ENCODE assay signal across 18 cellular contexts in the genomic region with DNA sequence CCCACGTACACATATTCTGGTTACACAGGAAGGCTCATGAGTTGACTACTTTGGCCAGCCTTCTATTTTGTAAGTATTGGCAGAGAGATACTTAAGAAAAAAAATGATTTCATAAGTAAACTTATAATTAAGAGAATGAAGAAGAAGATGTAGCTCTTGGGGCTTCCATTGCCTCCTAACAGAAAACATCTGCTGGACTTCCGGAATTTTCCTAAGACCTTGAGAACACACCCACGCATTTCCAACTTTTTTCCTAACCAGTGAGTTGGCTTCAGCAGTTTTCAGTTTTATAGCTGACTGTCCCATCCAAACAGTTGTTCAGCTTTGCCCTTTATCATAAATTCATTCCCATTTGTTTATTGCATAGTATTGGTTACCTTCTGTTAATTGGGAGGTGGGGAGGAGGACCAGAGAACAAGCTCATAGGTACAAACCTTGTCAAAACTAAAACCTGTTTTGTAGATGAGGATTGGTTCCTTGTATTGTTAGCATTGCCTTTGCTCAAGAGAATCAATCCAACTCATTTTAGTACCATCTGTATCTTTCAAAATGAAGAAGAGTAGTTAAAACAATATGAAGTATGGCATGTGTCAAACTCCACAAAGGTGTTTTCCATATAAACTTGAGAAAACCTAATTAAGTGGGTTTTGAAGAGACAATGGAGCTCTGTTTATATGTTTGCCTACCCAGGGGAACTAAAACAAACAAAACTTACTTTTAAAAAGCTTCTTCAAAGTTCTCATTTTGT.
DNase-seq lines count a peak whose midpoint lies in the region; ATAC-seq, FAIRE-seq and TF ChIP-seq lines count a peak whose summit lies in the region.
"Had no signal": no experiment of that assay in that cellular context is flagged by ENCODE, and none has a peak within 500 bp of the region (broad histone marks: within the 10 kb centered on the region; RNA-seq: fewer than 3 reads in every experiment).

No MANE protein-coding gene starts in this region.

- H3K27ac ChIP-seq in subcutaneous abdominal adipose tissue (ENCODE audit: low read depth, low read length): peak overlapping the region; percentile 97

- no peaks in the 10 kb centered on the region for H3K4me1 Mint-ChIP-seq in activated T-cell treated with anti-CD3 and anti-CD28 coated beads, Interleukin-2, amount 50 U/mL, for 4 hours (ENCODE audit: low read depth)

- ATAC-seq in activated T-cell treated with anti-CD3 and anti-CD28 coated beads, Interleukin-2, amount 50 U/mL, for 4 hours: no peak
- ATAC-seq in GM18505 (IDR thresholded peaks at IDR 0.05; ENCODE audit: unreplicated experiment): no peak

- H3K4me3 ChIP-seq in subcutaneous abdominal adipose tissue (ENCODE audit: low read depth in 1 of 5, low read length in 5 of 5): no peak overlapping the region

- peak overlapping the region in 1 of 5 donors; percentile 38 for H3K9ac ChIP-seq in subcutaneous abdominal adipose tissue (ENCODE audit: low read length in 5 of 5)

- H3K9me3 ChIP-seq in subcutaneous abdominal adipose tissue (ENCODE audit: control insufficient read depth in 5 of 5, low read length in 5 of 5): no peaks in the 10 kb centered on the region

- peaks cover 0 to 19% (median 2%) of the 10 kb centered on the region in 5 donors for H3K36me3 ChIP-seq in subcutaneous abdominal adipose tissue (ENCODE audit: control insufficient read depth in 5 of 5, insufficient read depth in 5 of 5, low read length in 5 of 5)

- TF ChIP-seq POLR2A in H54 (IDR thresholded peaks at IDR 0.05; ENCODE audit: low read depth, low read length) (no peak), GM18505 (IDR thresholded peaks at IDR 0.05; ENCODE audit: borderline replicate concordance, extremely low read depth, insufficient read depth, insufficient read length) (no peak)

- H3K9me3 Mint-ChIP-seq in activated T-cell treated with anti-CD3 and anti-CD28 coated beads, Interleukin-2, amount 50 U/mL, for 4 hours: no peaks in the 10 kb centered on the region

- H3K4me3 Mint-ChIP-seq in activated T-cell treated with anti-CD3 and anti-CD28 coated beads, Interleukin-2, amount 50 U/mL, for 4 hours: no peak overlapping the region

- peaks cover 11 to 68% (median 63%) of the 10 kb centered on the region in 5 donors for H3K4me1 ChIP-seq in subcutaneous abdominal adipose tissue (ENCODE audit: control insufficient read depth in 5 of 5, insufficient read depth in 5 of 5, low read length in 5 of 5)

- no peak for DNase-seq in H54 (ENCODE audit: insufficient read length, low spot score)
- DNase-seq in dedifferentiated amniotic fluid mesenchymal stem cell (ENCODE audit: extremely low spot score): peak; percentile 83
- DNase-seq in left kidney (ENCODE audit: low read depth, low spot score): peak; percentile 47
- DNase-seq in activated T-cell treated with anti-CD3 and anti-CD28 coated beads, Interleukin-2, amount 50 U/mL, for 4 hours: no peak
- DNase-seq in NCI-H446 treated with DMSO at 0.1 percent for 48 hours (lab: John Stamatoyannopoulos, UW): no peak
- no peak for DNase-seq in activated gamma-delta T cell treated with Interleukin-2 at 50 U/mL for 16 hours
- DNase-seq: activated CD4-positive, alpha-beta T cell treated with anti-CD3 and anti-CD28 coated beads for 1 hour; activated T-cell treated with anti-CD3 and anti-CD28 coated beads for 4 hours; effector CD4-positive, alpha-beta T cell; H7; hypothalamus; KBM-7; NCI-H510A treated with DMSO at 0.1 percent for 48 hours; occipital lobe; T-helper 1 cell had no signal

- H3K27me3 Mint-ChIP-seq in activated T-cell treated with anti-CD3 and anti-CD28 coated beads, Interleukin-2, amount 50 U/mL, for 4 hours (ENCODE audit: low read depth): peaks cover 50% of the 10 kb centered on the region

- H3K27me3 ChIP-seq in subcutaneous abdominal adipose tissue (ENCODE audit: control insufficient read depth in 5 of 5, insufficient read depth in 4 of 5, low read length in 5 of 5): no peaks in the 10 kb centered on the region

- peak; percentile 74 for FAIRE-seq in H54 (lab: Jason Lieb, UNC)
- FAIRE-seq: GM18507 had no signal

- H3K36me3 Mint-ChIP-seq in activated T-cell treated with anti-CD3 and anti-CD28 coated beads, Interleukin-2, amount 50 U/mL, for 4 hours (ENCODE audit: insufficient read depth): no peaks in the 10 kb centered on the region

Comparison
In these comparisons a context has a peak if more than half of its experiments do, and no peak if none do; other contexts are left out.
1. DNase-seq: peak in dedifferentiated amniotic fluid mesenchymal stem cell (single experiment) and left kidney (single experiment); none in H54 (single experiment), activated T-cell treated with anti-CD3 and anti-CD28 coated beads, Interleukin-2, amount 50 U/mL, for 4 hours (single experiment), NCI-H446 treated with DMSO at 0.1 percent for 48 hours (single experiment) and activated gamma-delta T cell treated with Interleukin-2 at 50 U/mL for 16 hours (single experiment).